In genomic region chr5:5520622-5521021, GRCh38 we compare ENCODE assay signal across 1 cellular context.
TF ChIP-seq lines count a peak whose summit lies in the region.

No MANE protein-coding gene starts in this region.

TF ChIP-seq in GM23338, 12 proteins besides CTCF, POLR2A, EP300 and RAD21:
- peak; percentile 59; the same call in 1 of the 2 replicates for TF ChIP-seq NANOG (IDR thresholded peaks at IDR 0.05; ENCODE audit: borderline replicate concordance)
